Comparison of ENCODE assay signal across 17 cellular contexts in the genomic region with DNA sequence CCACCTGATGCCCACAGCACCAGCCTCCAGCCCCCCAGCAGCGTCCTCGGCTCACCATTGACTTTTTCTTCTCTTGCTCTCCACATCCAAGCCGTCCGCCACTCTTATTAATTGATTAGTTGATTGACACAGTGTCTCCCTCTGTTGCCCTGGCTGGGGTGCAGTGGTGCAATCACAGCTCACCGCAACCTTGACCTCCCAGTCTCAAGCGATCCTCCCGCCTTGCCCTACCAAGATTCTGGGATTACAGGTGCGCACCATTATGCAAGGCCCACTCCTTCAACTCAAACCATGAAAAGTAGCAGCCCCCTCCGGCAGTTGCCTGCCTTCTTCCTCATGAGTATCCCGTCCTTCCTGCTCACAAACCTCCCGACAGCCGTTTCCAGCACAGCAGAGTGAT. TPM values are rescaled to one million over a fixed set of nuclear protein-coding genes. Genes with fewer than 3 reads are reported as not detected.
DNase-seq lines count a peak whose midpoint lies in the region; ATAC-seq and TF ChIP-seq lines count a peak whose summit lies in the region.
"Had no signal": no experiment of that assay in that cellular context is flagged by ENCODE, and none has a peak within 500 bp of the region (broad histone marks: within the 10 kb centered on the region; RNA-seq: fewer than 3 reads in every experiment).

No MANE protein-coding gene starts in this region.

- H3K9ac ChIP-seq in neuronal stem cell (ENCODE audit: low read depth, low read length, poor library complexity): no peak overlapping the region
- H3K9ac ChIP-seq: BLaER1 had no signal

- H3K4me3 ChIP-seq in neuronal stem cell (ENCODE audit: low read length in 2 of 2): no peak overlapping the region
- H3K4me3 ChIP-seq: BLaER1, GM12878, GM23338, HAP-1 had no signal

- peaks cover 12% of the 10 kb centered on the region for H3K4me1 Mint-ChIP-seq in activated CD8-positive, alpha-beta T cell treated with anti-CD3 and anti-CD28 coated beads, Interleukin-2, amount 10 ng/mL, durations not matched to agents 7 days and 5 days (ENCODE audit: low read depth)
- peaks cover 10% of the 10 kb centered on the region for H3K4me1 Mint-ChIP-seq in activated CD8-positive, alpha-beta T cell treated with anti-CD3 and anti-CD28 coated beads for 36 hours (ENCODE audit: low read depth)
- H3K4me1 Mint-ChIP-seq in stimulated activated effector memory CD8-positive, alpha-beta T cell treated with anti-CD3 and anti-CD28 coated beads, Interleukin-12 subunit alpha, Interleukin-12 subunit beta, amount 100 ng/mL, for 72 hours: peaks cover 18% of the 10 kb centered on the region

- H3K23ac ChIP-seq in neuronal stem cell (ENCODE audit: low read depth, low read length, poor library complexity): no peak overlapping the region

- H3K4me2 ChIP-seq in neuronal stem cell (ENCODE audit: insufficient read depth, low read length, poor library complexity, severe bottlenecking): no peak overlapping the region
- H3K4me2 ChIP-seq: BLaER1, GM23338 had no signal

- no peak overlapping the region for H3K4me3 Mint-ChIP-seq in activated CD8-positive, alpha-beta T cell treated with anti-CD3 and anti-CD28 coated beads, Interleukin-2, amount 10 ng/mL, durations not matched to agents 7 days and 5 days
- H3K4me3 Mint-ChIP-seq in activated CD8-positive, alpha-beta T cell treated with anti-CD3 and anti-CD28 coated beads for 36 hours: no peak overlapping the region
- no peak overlapping the region for H3K4me3 Mint-ChIP-seq in stimulated activated effector memory CD8-positive, alpha-beta T cell treated with anti-CD3 and anti-CD28 coated beads, Interleukin-12 subunit alpha, Interleukin-12 subunit beta, amount 100 ng/mL, for 72 hours
- H3K4me3 Mint-ChIP-seq: GM23338 had no signal

- peak overlapping the region; percentile 72 for H2BK120ac ChIP-seq in neuronal stem cell (ENCODE audit: low read depth, low read length)

- no peak overlapping the region for H3K4ac ChIP-seq in neuronal stem cell (ENCODE audit: low read length)

- POLR2A ChIA-PET in activated CD8-positive, alpha-beta T cell treated with anti-CD3 and anti-CD28 coated beads, Interleukin-2, amount 10 ng/mL, durations not matched to agents 7 days and 5 days (lab: Charles Lee): no interaction called here
- POLR2A ChIA-PET in activated CD8-positive, alpha-beta T cell treated with anti-CD3 and anti-CD28 coated beads for 36 hours (lab: Charles Lee): no interaction called here
- POLR2A ChIA-PET in RWPE1 (lab: Yijun Ruan, JAX; ENCODE audit: low non-redundant PET): no interaction called here

- H2BK15ac ChIP-seq in neuronal stem cell (ENCODE audit: low read length): no peak overlapping the region

- H3K79me1 ChIP-seq in neuronal stem cell (ENCODE audit: low read depth, low read length): peaks cover 5% of the 10 kb centered on the region

- CTCF ChIA-PET in activated CD8-positive, alpha-beta T cell treated with anti-CD3 and anti-CD28 coated beads, Interleukin-2, amount 10 ng/mL, durations not matched to agents 7 days and 5 days (lab: Charles Lee): no interaction called here
- CTCF ChIA-PET in activated CD8-positive, alpha-beta T cell treated with anti-CD3 and anti-CD28 coated beads for 36 hours (lab: Charles Lee): no interaction called here
- CTCF ChIA-PET in RWPE1 (lab: Yijun Ruan, JAX): no interaction called here

- H2AK5ac ChIP-seq in neuronal stem cell (ENCODE audit: low read depth, low read length): no peak overlapping the region

- H3K27ac Mint-ChIP-seq in activated CD8-positive, alpha-beta T cell treated with anti-CD3 and anti-CD28 coated beads, Interleukin-2, amount 10 ng/mL, durations not matched to agents 7 days and 5 days: peak overlapping the region; percentile 16
- H3K27ac Mint-ChIP-seq in activated CD8-positive, alpha-beta T cell treated with anti-CD3 and anti-CD28 coated beads for 36 hours: no peak overlapping the region
- H3K27ac Mint-ChIP-seq in stimulated activated effector memory CD8-positive, alpha-beta T cell treated with anti-CD3 and anti-CD28 coated beads, Interleukin-12 subunit alpha, Interleukin-12 subunit beta, amount 100 ng/mL, for 72 hours: peak overlapping the region; percentile 35
- H3K27ac Mint-ChIP-seq: GM23338 had no signal

- H4K8ac ChIP-seq in neuronal stem cell (ENCODE audit: low read depth, low read length): no peak overlapping the region

- no peaks in the 10 kb centered on the region for H3K9me3 Mint-ChIP-seq in activated CD8-positive, alpha-beta T cell treated with anti-CD3 and anti-CD28 coated beads, Interleukin-2, amount 10 ng/mL, durations not matched to agents 7 days and 5 days (ENCODE audit: insufficient read depth)
- H3K9me3 Mint-ChIP-seq in activated CD8-positive, alpha-beta T cell treated with anti-CD3 and anti-CD28 coated beads for 36 hours: no peaks in the 10 kb centered on the region
- no peaks in the 10 kb centered on the region for H3K9me3 Mint-ChIP-seq in stimulated activated effector memory CD8-positive, alpha-beta T cell treated with anti-CD3 and anti-CD28 coated beads, Interleukin-12 subunit alpha, Interleukin-12 subunit beta, amount 100 ng/mL, for 72 hours
- H3K9me3 Mint-ChIP-seq: GM23338 had no signal

- H2BK12ac ChIP-seq in neuronal stem cell (ENCODE audit: low read length): no peak overlapping the region

- ATAC-seq in activated CD8-positive, alpha-beta T cell treated with anti-CD3 and anti-CD28 coated beads, Interleukin-2, amount 10 ng/mL, durations not matched to agents 7 days and 5 days: no peak
- ATAC-seq in activated CD8-positive, alpha-beta T cell treated with anti-CD3 and anti-CD28 coated beads for 36 hours: no peak
- no peak for ATAC-seq in stimulated activated effector memory CD8-positive, alpha-beta T cell treated with anti-CD3 and anti-CD28 coated beads, Interleukin-12 subunit alpha, Interleukin-12 subunit beta, amount 100 ng/mL, for 72 hours
- no peak for ATAC-seq in GM21381 (IDR thresholded peaks at IDR 0.05; ENCODE audit: unreplicated experiment)
- ATAC-seq: GM12878 had no signal

- no peaks in the 10 kb centered on the region for H3K9me3 ChIP-seq in neuronal stem cell (replicated peaks in 1 of 2; ENCODE audit: control insufficient read depth in 2 of 2, insufficient read depth in 1 of 2, low read depth in 1 of 2, low read length in 2 of 2)
- H3K9me3 ChIP-seq: BLaER1, HAP-1 had no signal

- no peak overlapping the region for H2AFZ ChIP-seq in neuronal stem cell (ENCODE audit: low read length)
- H2AFZ ChIP-seq: GM23338 had no signal

- H3K27me3 Mint-ChIP-seq in activated CD8-positive, alpha-beta T cell treated with anti-CD3 and anti-CD28 coated beads, Interleukin-2, amount 10 ng/mL, durations not matched to agents 7 days and 5 days (ENCODE audit: low read depth): no peaks in the 10 kb centered on the region
- H3K27me3 Mint-ChIP-seq in activated CD8-positive, alpha-beta T cell treated with anti-CD3 and anti-CD28 coated beads for 36 hours: no peaks in the 10 kb centered on the region

- no peak overlapping the region for H4K91ac ChIP-seq in neuronal stem cell (ENCODE audit: low read depth, low read length, poor library complexity)

- no peak overlapping the region for H3K14ac ChIP-seq in neuronal stem cell (ENCODE audit: low read length)

- peaks cover 0 to 4% of the 10 kb centered on the region in 2 donors for H3K4me1 ChIP-seq in neuronal stem cell (ENCODE audit: control insufficient read depth in 2 of 2, insufficient read depth in 1 of 2, low read depth in 1 of 2, low read length in 2 of 2)
- H3K4me1 ChIP-seq: HAP-1 had no signal

- no peaks in the 10 kb centered on the region for H3K27me3 ChIP-seq in neuronal stem cell (ENCODE audit: control insufficient read depth in 3 of 3, insufficient read depth in 3 of 3, low read depth in 1 of 3, low read length in 3 of 3)
- H3K27me3 ChIP-seq: BLaER1 had no signal

- WGBS in neuronal stem cell (ENCODE audit: extremely low coverage in 2 of 2, insufficient read length in 2 of 2, insufficient replicate concordance in 1 of 2), 2 donors: no CpG with 5 or more reads among the region's 12 CpGs

- no peak for TF ChIP-seq CTCF in activated CD8-positive, alpha-beta T cell treated with anti-CD3 and anti-CD28 coated beads for 36 hours (IDR thresholded peaks at IDR 0.05)
- 0 out of 2 replicates have a peak, but pooled peaks have one; percentile 1 for TF ChIP-seq CTCF in VCaP (conservative IDR thresholded peaks at IDR 0.05)
- no peak for TF ChIP-seq CTCF in RWPE1 (conservative IDR thresholded peaks at IDR 0.05; ENCODE audit: low read depth)

- H3K27ac ChIP-seq in VCaP: no peak overlapping the region
- no peak overlapping the region for H3K27ac ChIP-seq in neuronal stem cell (replicated peaks; ENCODE audit: low read length)
- no peak overlapping the region for H3K27ac ChIP-seq in RWPE1
- H3K27ac ChIP-seq: 22Rv1, BLaER1 had no signal

- no peak for DNase-seq in activated CD8-positive, alpha-beta T cell treated with anti-CD3 and anti-CD28 coated beads, Interleukin-2, amount 10 ng/mL, durations not matched to agents 7 days and 5 days
- DNase-seq in activated CD8-positive, alpha-beta T cell treated with anti-CD3 and anti-CD28 coated beads for 36 hours: no peak
- DNase-seq in neuronal stem cell (ENCODE audit: low spot score): no peak
- no peak for DNase-seq in stimulated activated effector memory CD8-positive, alpha-beta T cell treated with anti-CD3 and anti-CD28 coated beads, Interleukin-12 subunit alpha, Interleukin-12 subunit beta, amount 100 ng/mL, for 72 hours (ENCODE audit: low spot score in 2 of 2)
- DNase-seq in stimulated activated CD4-positive, alpha-beta T cell treated with anti-CD3 and anti-CD28 coated beads, Interleukin-2, amount 100 ng/mL, for 24 hours: no peak
- no peak for DNase-seq in RWPE1 (ENCODE audit: low spot score)
- DNase-seq: Calu3, DMS79 had no signal

- no peaks in the 10 kb centered on the region for H3K36me3 Mint-ChIP-seq in activated CD8-positive, alpha-beta T cell treated with anti-CD3 and anti-CD28 coated beads, Interleukin-2, amount 10 ng/mL, durations not matched to agents 7 days and 5 days (ENCODE audit: low read depth)
- H3K36me3 Mint-ChIP-seq in activated CD8-positive, alpha-beta T cell treated with anti-CD3 and anti-CD28 coated beads for 36 hours (ENCODE audit: low read depth): peaks cover 3% of the 10 kb centered on the region
- H3K36me3 Mint-ChIP-seq in stimulated activated effector memory CD8-positive, alpha-beta T cell treated with anti-CD3 and anti-CD28 coated beads, Interleukin-12 subunit alpha, Interleukin-12 subunit beta, amount 100 ng/mL, for 72 hours: peaks cover 5% of the 10 kb centered on the region

- intact Hi-C loops in activated CD8-positive, alpha-beta T cell treated with anti-CD3 and anti-CD28 coated beads for 36 hours (cut with micrococcal nuclease): no loop called here

- H3K18ac ChIP-seq in neuronal stem cell (ENCODE audit: low read length): no peak overlapping the region

- H3K36me3 ChIP-seq in neuronal stem cell (replicated peaks in 1 of 2; ENCODE audit: control insufficient read depth in 2 of 2, insufficient read depth in 2 of 2, low read length in 2 of 2): no peaks in the 10 kb centered on the region
- H3K36me3 ChIP-seq: HAP-1 had no signal

- peak overlapping the region; percentile 66 for H2BK5ac ChIP-seq in neuronal stem cell (ENCODE audit: low read length)

RNA-seq across cellular contexts. Expression of gene TEX29, which starts 0.9 kb away (rescaled TPM):
- total RNA-seq in activated CD8-positive, alpha-beta T cell treated with anti-CD3 and anti-CD28 coated beads, Interleukin-2, amount 10 ng/mL, durations not matched to agents 7 days and 5 days: not detected
- total RNA-seq in activated CD8-positive, alpha-beta T cell treated with anti-CD3 and anti-CD28 coated beads for 36 hours: under 1 TPM; 0.50 to 0.67 TPM
- polyA plus RNA-seq in neuronal stem cell (2013, experiment 1 of 2): 0.17 TPM
- 0.26 TPM for polyA plus RNA-seq in neuronal stem cell (2013, experiment 2 of 2)
- total RNA-seq: Calu3, G401, GM12878, GM23338, HT-29 had no signal
